In the genomic region with DNA sequence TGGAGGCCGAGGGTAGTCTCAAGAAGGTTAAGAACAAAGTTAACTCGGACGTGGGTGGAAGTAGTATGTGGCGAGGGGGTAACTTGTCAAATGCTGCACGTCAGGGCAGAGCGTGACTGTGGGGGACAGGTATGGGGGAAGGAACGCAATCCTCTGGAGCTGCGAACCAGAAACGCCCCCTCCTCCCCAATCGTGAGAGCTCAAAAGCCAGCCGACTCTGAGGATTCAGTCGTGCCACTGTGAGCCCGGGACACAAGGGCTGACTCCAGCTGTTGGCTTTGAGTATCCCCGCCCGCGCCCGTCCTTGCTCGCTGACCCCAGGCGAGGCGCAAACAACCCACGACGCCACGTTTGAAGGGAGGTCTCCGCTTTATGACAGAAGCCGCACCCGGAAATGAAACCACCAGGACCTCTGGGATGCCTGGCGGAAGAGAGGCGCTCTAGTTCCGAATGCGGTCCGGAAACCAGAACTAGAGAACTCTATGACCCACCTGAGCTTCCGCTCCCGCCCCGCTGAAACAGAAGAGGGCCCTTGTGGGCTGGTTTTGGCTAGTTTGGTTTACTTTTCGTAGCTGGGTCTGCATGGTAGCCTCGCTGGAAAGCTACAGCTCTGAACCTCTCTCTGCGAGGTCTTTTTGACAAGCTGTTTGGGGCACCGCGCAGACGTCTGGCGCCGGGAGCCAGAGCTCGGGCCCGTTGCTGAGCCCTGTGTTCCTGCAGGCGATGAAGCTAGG, we compare ENCODE assay signal across 1 cellular context.
A peak's percentile ranks its signal among the peaks of the same experiment; 100 is the strongest.
TF ChIP-seq lines count a peak whose summit lies in the region.

PEX12 (minus strand) TSS at position 377 of the 734 bp plus-strand sequence. CDS start 550 bp downstream, outside the sequence.

TF ChIP-seq in HepG2, 621 proteins besides CTCF, POLR2A, EP300 and RAD21 (continued from another document and continues in another):
- TF ChIP-seq AKNA (CRISPR knock-in tag; IDR thresholded peaks at IDR 0.05; ENCODE audit: borderline replicate concordance) (no peak), JUNB (CRISPR knock-in tag; IDR thresholded peaks at IDR 0.05; ENCODE audit: borderline replicate concordance) (no peak; the same call in 1 of the 2 replicates), ZNF616 (CRISPR knock-in tag; IDR thresholded peaks at IDR 0.05; ENCODE audit: low read depth) (no peak), ZNF354B (CRISPR knock-in tag; IDR thresholded peaks at IDR 0.05) (no peak), PAX8 (CRISPR knock-in tag; IDR thresholded peaks at IDR 0.05; ENCODE audit: borderline replicate concordance) (no peak), ZFP62 (CRISPR knock-in tag; IDR thresholded peaks at IDR 0.05) (no peak), RERE (CRISPR knock-in tag; IDR thresholded peaks at IDR 0.05; ENCODE audit: low read depth) (no peak), KDM5B (CRISPR knock-in tag; IDR thresholded peaks at IDR 0.05; ENCODE audit: borderline replicate concordance) (0 out of 2 replicates have a peak, but pooled peaks have one; percentile 82), MIER3 (CRISPR knock-in tag; IDR thresholded peaks at IDR 0.05; ENCODE audit: borderline replicate concordance) (peak; percentile 59; the same call in 1 of the 2 replicates), SETDB1 (CRISPR knock-in tag; IDR thresholded peaks at IDR 0.05; ENCODE audit: borderline replicate concordance) (no peak), ZNF496 (CRISPR knock-in tag; IDR thresholded peaks at IDR 0.05; ENCODE audit: insufficient replicate concordance) (no peak), HNRNPK (IDR thresholded peaks at IDR 0.05; ENCODE audit: low read depth, low read length, poor library complexity, severe bottlenecking) (no peak), ZNF577 (CRISPR knock-in tag; IDR thresholded peaks at IDR 0.05; ENCODE audit: borderline replicate concordance, low read depth) (no peak), NFE2L2 (IDR thresholded peaks at IDR 0.05; ENCODE audit: low read length) (no peak), DBP (CRISPR knock-in tag; IDR thresholded peaks at IDR 0.05; ENCODE audit: not compliant biosample characterization) (no peak), SMARCE1 (IDR thresholded peaks at IDR 0.05; ENCODE audit: borderline replicate concordance) (no peak), MNT (IDR thresholded peaks at IDR 0.05) (no peak), DNMT1 (CRISPR knock-in tag; IDR thresholded peaks at IDR 0.05) (0 out of 2 replicates have a peak, but pooled peaks have one; percentile 26), ZNF615 (CRISPR knock-in tag; IDR thresholded peaks at IDR 0.05; ENCODE audit: borderline replicate concordance) (no peak), LCORL (IDR thresholded peaks at IDR 0.05) (no peak), LCORL (CRISPR knock-in tag; IDR thresholded peaks at IDR 0.05) (no peak; the same call in 1 of the 2 replicates), HES4 (CRISPR knock-in tag; IDR thresholded peaks at IDR 0.05; ENCODE audit: borderline replicate concordance) (no peak)
- TF ChIP-seq, protein P1, sequence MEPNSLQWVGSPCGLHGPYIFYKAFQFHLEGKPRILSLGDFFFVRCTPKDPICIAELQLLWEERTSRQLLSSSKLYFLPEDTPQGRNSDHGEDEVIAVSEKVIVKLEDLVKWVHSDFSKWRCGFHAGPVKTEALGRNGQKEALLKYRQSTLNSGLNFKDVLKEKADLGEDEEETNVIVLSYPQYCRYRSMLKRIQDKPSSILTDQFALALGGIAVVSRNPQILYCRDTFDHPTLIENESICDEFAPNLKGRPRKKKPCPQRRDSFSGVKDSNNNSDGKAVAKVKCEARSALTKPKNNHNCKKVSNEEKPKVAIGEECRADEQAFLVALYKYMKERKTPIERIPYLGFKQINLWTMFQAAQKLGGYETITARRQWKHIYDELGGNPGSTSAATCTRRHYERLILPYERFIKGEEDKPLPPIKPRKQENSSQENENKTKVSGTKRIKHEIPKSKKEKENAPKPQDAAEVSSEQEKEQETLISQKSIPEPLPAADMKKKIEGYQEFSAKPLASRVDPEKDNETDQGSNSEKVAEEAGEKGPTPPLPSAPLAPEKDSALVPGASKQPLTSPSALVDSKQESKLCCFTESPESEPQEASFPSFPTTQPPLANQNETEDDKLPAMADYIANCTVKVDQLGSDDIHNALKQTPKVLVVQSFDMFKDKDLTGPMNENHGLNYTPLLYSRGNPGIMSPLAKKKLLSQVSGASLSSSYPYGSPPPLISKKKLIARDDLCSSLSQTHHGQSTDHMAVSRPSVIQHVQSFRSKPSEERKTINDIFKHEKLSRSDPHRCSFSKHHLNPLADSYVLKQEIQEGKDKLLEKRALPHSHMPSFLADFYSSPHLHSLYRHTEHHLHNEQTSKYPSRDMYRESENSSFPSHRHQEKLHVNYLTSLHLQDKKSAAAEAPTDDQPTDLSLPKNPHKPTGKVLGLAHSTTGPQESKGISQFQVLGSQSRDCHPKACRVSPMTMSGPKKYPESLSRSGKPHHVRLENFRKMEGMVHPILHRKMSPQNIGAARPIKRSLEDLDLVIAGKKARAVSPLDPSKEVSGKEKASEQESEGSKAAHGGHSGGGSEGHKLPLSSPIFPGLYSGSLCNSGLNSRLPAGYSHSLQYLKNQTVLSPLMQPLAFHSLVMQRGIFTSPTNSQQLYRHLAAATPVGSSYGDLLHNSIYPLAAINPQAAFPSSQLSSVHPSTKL (CRISPR knock-in tag; IDR thresholded peaks at IDR 0.05): peak; percentile 54
- TF ChIP-seq, protein P2, sequence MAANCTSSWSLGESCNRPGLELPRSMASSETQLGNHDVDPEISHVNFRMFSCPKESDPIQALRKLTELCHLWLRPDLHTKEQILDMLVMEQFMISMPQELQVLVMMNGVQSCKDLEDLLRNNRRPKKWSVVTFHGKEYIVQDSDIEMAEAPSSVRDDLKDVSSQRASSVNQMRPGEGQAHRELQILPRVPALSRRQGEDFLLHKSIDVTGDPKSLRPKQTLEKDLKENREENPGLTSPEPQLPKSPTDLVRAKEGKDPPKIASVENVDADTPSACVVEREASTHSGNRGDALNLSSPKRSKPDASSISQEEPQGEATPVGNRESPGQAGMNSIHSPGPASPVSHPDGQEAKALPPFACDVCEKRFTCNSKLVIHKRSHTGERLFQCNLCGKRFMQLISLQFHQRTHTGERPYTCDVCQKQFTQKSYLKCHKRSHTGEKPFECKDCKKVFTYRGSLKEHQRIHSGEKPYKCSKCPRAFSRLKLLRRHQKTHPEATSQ (CRISPR knock-in tag; IDR thresholded peaks at IDR 0.05; ENCODE audit: borderline replicate concordance): no peak
- TF ChIP-seq, protein P3, sequence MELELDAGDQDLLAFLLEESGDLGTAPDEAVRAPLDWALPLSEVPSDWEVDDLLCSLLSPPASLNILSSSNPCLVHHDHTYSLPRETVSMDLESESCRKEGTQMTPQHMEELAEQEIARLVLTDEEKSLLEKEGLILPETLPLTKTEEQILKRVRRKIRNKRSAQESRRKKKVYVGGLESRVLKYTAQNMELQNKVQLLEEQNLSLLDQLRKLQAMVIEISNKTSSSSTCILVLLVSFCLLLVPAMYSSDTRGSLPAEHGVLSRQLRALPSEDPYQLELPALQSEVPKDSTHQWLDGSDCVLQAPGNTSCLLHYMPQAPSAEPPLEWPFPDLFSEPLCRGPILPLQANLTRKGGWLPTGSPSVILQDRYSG (CRISPR knock-in tag; IDR thresholded peaks at IDR 0.05): 0 out of 2 replicates have a peak, but pooled peaks have one; percentile 37
- TF ChIP-seq, protein P4, sequence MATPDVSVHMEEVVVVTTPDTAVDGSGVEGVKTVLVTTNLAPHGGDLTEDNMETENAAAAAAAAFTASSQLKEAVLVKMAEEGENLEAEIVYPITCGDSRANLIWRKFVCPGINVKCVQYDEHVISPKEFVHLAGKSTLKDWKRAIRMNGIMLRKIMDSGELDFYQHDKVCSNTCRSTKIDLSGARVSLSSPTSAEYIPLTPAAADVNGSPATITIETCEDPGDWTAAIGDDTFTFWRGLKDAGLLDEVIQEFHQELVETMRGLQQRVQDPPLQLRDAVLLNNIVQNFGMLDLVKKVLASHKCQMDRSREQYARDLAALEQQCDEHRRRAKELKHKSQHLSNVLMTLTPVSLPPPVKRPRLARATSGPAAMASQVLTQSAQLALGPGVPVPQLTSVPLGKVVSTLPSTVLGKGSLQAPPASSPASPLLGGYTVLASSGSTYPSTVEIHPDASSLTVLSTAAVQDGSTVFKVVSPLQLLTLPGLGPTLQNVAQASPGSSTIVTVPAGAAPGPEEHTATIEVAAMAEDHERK (CRISPR knock-in tag; IDR thresholded peaks at IDR 0.05; ENCODE audit: low read depth): no peak
